In genomic region chr1:115179397-115179835, GRCh38 we compare ENCODE assay signal across 1 cellular context.
A peak's percentile ranks its signal among the peaks of the same experiment; 100 is the strongest.
TF ChIP-seq lines count a peak whose summit lies in the region.

No MANE protein-coding gene starts in this region.

TF ChIP-seq in K562, 482 proteins besides CTCF, POLR2A, EP300 and RAD21 (continued from another document):
- TF ChIP-seq, protein P1, sequence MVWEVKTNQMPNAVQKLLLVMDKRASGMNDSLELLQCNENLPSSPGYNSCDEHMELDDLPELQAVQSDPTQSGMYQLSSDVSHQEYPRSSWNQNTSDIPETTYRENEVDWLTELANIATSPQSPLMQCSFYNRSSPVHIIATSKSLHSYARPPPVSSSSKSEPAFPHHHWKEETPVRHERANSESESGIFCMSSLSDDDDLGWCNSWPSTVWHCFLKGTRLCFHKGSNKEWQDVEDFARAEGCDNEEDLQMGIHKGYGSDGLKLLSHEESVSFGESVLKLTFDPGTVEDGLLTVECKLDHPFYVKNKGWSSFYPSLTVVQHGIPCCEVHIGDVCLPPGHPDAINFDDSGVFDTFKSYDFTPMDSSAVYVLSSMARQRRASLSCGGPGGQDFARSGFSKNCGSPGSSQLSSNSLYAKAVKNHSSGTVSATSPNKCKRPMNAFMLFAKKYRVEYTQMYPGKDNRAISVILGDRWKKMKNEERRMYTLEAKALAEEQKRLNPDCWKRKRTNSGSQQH (CRISPR knock-in tag; IDR thresholded peaks at IDR 0.05): no peak
- no peak for TF ChIP-seq SMARCA5 (IDR thresholded peaks at IDR 0.05)
- no peak for TF ChIP-seq ZNF512 (tag; IDR thresholded peaks at IDR 0.05)
- peak; percentile 71 for TF ChIP-seq ADNP (tag; IDR thresholded peaks at IDR 0.05)
- peak; percentile 40; the same call in 1 of the 2 replicates for TF ChIP-seq TFAP4 (CRISPR knock-in tag; IDR thresholded peaks at IDR 0.05; ENCODE audit: borderline replicate concordance)
- TF ChIP-seq GATAD2B (IDR thresholded peaks at IDR 0.05; ENCODE audit: borderline replicate concordance): peak; percentile 62; the same call in 1 of the 2 replicates
- peak; percentile 67; the same call in 1 of the 2 replicates for TF ChIP-seq LCOR (CRISPR knock-in tag; IDR thresholded peaks at IDR 0.05)
- TF ChIP-seq FOS (IDR thresholded peaks at IDR 0.05; ENCODE audit: extremely low read depth, insufficient read length): peak; percentile 53
- 0 out of 4 replicates have a peak, but pooled peaks of 1 of the 2 experiments have one; percentile 13 for TF ChIP-seq FOXK2 (conservative IDR thresholded peaks at IDR 0.05 in 1 of 2, IDR thresholded peaks at IDR 0.05 in 1 of 2; ENCODE audit: low read depth in 2 of 2)
- TF ChIP-seq TRIM28 (IDR thresholded peaks at IDR 0.05): 0 out of 2 replicates have a peak, but pooled peaks have one; percentile 54
- TF ChIP-seq KDM1A (IDR thresholded peaks at IDR 0.05): peak; percentile 17 to 41; a peak in 1 of 4 replicates
- peak; percentile 84 for TF ChIP-seq CBFA2T3 (IDR thresholded peaks at IDR 0.05)
- 0 out of 2 replicates have a peak, but pooled peaks have one; percentile 29 for TF ChIP-seq ZKSCAN1 (IDR thresholded peaks at IDR 0.05; ENCODE audit: low read depth, low read length)
- no peak for TF ChIP-seq ATF2 (CRISPR knock-in tag; IDR thresholded peaks at IDR 0.05)
- TF ChIP-seq MAFF (IDR thresholded peaks at IDR 0.05; ENCODE audit: low read length): peak; percentile 88
- no peak for TF ChIP-seq NFE2L1 (tag; IDR thresholded peaks at IDR 0.05; ENCODE audit: borderline replicate concordance, low read depth)
- peak; percentile 77 for TF ChIP-seq TEAD4 (IDR thresholded peaks at IDR 0.05; ENCODE audit: low read length)
- TF ChIP-seq TEAD4 (CRISPR knock-in tag; IDR thresholded peaks at IDR 0.05; ENCODE audit: borderline replicate concordance): no peak
- peak; percentile 33; the same call in 1 of the 2 replicates for TF ChIP-seq POLR2AphosphoS5 (IDR thresholded peaks at IDR 0.05; ENCODE audit: control insufficient read depth, insufficient read depth, low read depth, low read length)
- no peak for TF ChIP-seq L3MBTL2 (IDR thresholded peaks at IDR 0.05)
- TF ChIP-seq DPF2 (IDR thresholded peaks at IDR 0.05): peak; percentile 82
- peak; percentile 32; the same call in 1 of the 2 replicates for TF ChIP-seq MTA2 (IDR thresholded peaks at IDR 0.05; ENCODE audit: low read depth)
- peak; percentile 31; the same call in 1 of the 2 replicates for TF ChIP-seq NCOR1 (IDR thresholded peaks at IDR 0.05)
- peak; percentile 52 for TF ChIP-seq NEUROD1 (IDR thresholded peaks at IDR 0.05; ENCODE audit: borderline replicate concordance, low read depth, low read length, partially characterized antibody)
- TF ChIP-seq JUN (IDR thresholded peaks at IDR 0.05; ENCODE audit: borderline replicate concordance, low read depth, low read length): peak; percentile 85
- no peak for TF ChIP-seq JUN (CRISPR knock-in tag; IDR thresholded peaks at IDR 0.05; ENCODE audit: borderline replicate concordance)
- TF ChIP-seq RBFOX2 (IDR thresholded peaks at IDR 0.05; ENCODE audit: low read depth, low read length): no peak
- TF ChIP-seq ARID1B (IDR thresholded peaks at IDR 0.05): peak; percentile 88
- peak; percentile 74 for TF ChIP-seq TAF9B (IDR thresholded peaks at IDR 0.05; ENCODE audit: partially characterized antibody)
- TF ChIP-seq MAFG (tag; conservative IDR thresholded peaks at IDR 0.05): peak; percentile 88
- TF ChIP-seq HDAC3 (IDR thresholded peaks at IDR 0.05; ENCODE audit: borderline replicate concordance, partially characterized antibody): no peak
- no peak for TF ChIP-seq SRSF1 (IDR thresholded peaks at IDR 0.05; ENCODE audit: low read depth, low read length)
- TF ChIP-seq JUND (IDR thresholded peaks at IDR 0.05; ENCODE audit: borderline replicate concordance, low read depth, low read length): peak; percentile 86
- peak; percentile 83; the same call in 2 of the 3 replicates for TF ChIP-seq JUND (tag; IDR thresholded peaks at IDR 0.05; ENCODE audit: borderline replicate concordance, low read depth, low read length)
- peak; percentile 100 for TF ChIP-seq FOSL1 (tag; conservative IDR thresholded peaks at IDR 0.05)
- 0 out of 2 replicates have a peak, but pooled peaks have one; percentile 31 for TF ChIP-seq NFIC (IDR thresholded peaks at IDR 0.05)
- peak; percentile 93 for TF ChIP-seq ATF3 (IDR thresholded peaks at IDR 0.05)
- TF ChIP-seq ATF3 (CRISPR knock-in tag; conservative IDR thresholded peaks at IDR 0.05): 0 out of 2 replicates have a peak, but pooled peaks have one; percentile 61
- TF ChIP-seq KLF16 (IDR thresholded peaks at IDR 0.05): peak; percentile 23; the same call in 1 of the 2 replicates
- TF ChIP-seq ZFX (CRISPR knock-in tag; IDR thresholded peaks at IDR 0.05): no peak
- no peak for TF ChIP-seq CHCHD3 (CRISPR knock-in tag; IDR thresholded peaks at IDR 0.05)
- TF ChIP-seq CCNT2 (IDR thresholded peaks at IDR 0.05; ENCODE audit: borderline replicate concordance, extremely low read depth, insufficient read length, low read depth, low read length): peak; percentile 16
- TF ChIP-seq MAFK (IDR thresholded peaks at IDR 0.05; ENCODE audit: low read length): peak; percentile 86
- peak; percentile 69 to 83 for TF ChIP-seq TRIM24 (IDR thresholded peaks at IDR 0.05)
- TF ChIP-seq SUPT5H (IDR thresholded peaks at IDR 0.05): no peak
- TF ChIP-seq, protein P2, sequence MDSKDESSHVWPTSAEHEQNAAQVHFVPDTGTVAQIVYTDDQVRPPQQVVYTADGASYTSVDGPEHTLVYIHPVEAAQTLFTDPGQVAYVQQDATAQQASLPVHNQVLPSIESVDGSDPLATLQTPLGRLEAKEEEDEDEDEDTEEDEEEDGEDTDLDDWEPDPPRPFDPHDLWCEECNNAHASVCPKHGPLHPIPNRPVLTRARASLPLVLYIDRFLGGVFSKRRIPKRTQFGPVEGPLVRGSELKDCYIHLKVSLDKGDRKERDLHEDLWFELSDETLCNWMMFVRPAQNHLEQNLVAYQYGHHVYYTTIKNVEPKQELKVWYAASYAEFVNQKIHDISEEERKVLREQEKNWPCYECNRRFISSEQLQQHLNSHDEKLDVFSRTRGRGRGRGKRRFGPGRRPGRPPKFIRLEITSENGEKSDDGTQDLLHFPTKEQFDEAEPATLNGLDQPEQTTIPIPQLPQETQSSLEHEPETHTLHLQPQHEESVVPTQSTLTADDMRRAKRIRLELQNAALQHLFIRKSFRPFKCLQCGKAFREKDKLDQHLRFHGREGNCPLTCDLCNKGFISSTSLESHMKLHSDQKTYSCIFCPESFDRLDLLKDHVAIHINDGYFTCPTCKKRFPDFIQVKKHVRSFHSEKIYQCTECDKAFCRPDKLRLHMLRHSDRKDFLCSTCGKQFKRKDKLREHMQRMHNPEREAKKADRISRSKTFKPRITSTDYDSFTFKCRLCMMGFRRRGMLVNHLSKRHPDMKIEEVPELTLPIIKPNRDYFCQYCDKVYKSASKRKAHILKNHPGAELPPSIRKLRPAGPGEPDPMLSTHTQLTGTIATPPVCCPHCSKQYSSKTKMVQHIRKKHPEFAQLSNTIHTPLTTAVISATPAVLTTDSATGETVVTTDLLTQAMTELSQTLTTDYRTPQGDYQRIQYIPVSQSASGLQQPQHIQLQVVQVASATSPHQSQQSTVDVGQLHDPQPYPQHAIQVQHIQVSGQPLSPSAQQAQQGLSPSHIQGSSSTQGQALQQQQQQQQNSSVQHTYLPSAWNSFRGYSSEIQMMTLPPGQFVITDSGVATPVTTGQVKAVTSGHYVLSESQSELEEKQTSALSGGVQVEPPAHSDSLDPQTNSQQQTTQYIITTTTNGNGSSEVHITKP (IDR thresholded peaks at IDR 0.05; ENCODE audit: partially characterized antibody): peak; percentile 74
- peak; percentile 70; the same call in 1 of the 2 replicates for TF ChIP-seq MTA1 (IDR thresholded peaks at IDR 0.05; ENCODE audit: borderline replicate concordance)
- no peak for TF ChIP-seq RBM14 (IDR thresholded peaks at IDR 0.05; ENCODE audit: borderline replicate concordance, insufficient read depth, low read depth, low read length)
- peak; percentile 31; the same call in 1 of the 2 replicates for TF ChIP-seq PBX2 (CRISPR knock-in tag; IDR thresholded peaks at IDR 0.05; ENCODE audit: low read depth)
- TF ChIP-seq PBX2 (tag; conservative IDR thresholded peaks at IDR 0.05; ENCODE audit: low read depth): no peak
- TF ChIP-seq, protein P3, sequence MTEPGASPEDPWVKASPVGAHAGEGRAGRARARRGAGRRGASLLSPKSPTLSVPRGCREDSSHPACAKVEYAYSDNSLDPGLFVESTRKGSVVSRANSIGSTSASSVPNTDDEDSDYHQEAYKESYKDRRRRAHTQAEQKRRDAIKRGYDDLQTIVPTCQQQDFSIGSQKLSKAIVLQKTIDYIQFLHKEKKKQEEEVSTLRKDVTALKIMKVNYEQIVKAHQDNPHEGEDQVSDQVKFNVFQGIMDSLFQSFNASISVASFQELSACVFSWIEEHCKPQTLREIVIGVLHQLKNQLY (CRISPR knock-in tag; conservative IDR thresholded peaks at IDR 0.05): no peak
- TF ChIP-seq SMARCE1 (IDR thresholded peaks at IDR 0.05): peak; percentile 89
- peak; percentile 72 for TF ChIP-seq CBFA2T2 (conservative IDR thresholded peaks at IDR 0.05)
